ENCODE assay signal across 8 cellular contexts in the genomic region with DNA sequence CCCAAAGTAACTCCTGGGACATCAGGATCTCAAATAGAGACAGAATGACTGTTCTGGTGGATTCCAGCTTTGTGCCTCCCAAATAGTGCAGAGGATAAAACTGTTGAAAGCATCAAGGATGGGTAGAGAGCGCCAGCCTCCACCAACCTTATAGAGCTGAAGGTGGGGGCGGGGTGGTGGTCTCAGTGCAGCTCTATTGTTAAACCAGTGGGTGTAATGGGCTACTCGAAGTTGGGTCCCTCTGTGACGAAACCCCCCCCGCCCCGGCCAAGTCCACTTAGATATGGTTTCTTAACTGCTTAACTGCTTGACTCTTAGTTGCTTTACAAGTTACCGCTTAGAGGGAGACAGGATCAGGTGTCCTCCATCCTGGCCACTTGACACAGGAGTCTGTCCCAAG. TPM values are rescaled to one million over a fixed set of nuclear protein-coding genes. Genes with fewer than 3 reads are reported as not detected.
DNase-seq lines count a peak whose midpoint lies in the region; ATAC-seq and TF ChIP-seq lines count a peak whose summit lies in the region.

No MANE protein-coding gene starts in this region.

- H4K91ac ChIP-seq in mesenchymal stem cell (ENCODE audit: low read length): peak overlapping the region; percentile 2

- peaks cover 18% of the 10 kb centered on the region for H3K79me1 ChIP-seq in mesenchymal stem cell (replicated peaks; ENCODE audit: low read length, poor library complexity, severe bottlenecking)

- H2AK5ac ChIP-seq in mesenchymal stem cell (ENCODE audit: low read length, severe bottlenecking): peak overlapping the region; percentile 75

- peak overlapping the region; percentile 97 for H3K4me3 ChIP-seq in cardiac muscle cell
- peak overlapping the region; percentile 94 for H3K4me3 ChIP-seq in body of pancreas
- peak overlapping the region; percentile 97 to 99 for H3K4me3 ChIP-seq in mesenchymal stem cell (ENCODE audit: insufficient read depth in 1 of 2, low read depth in 1 of 2, low read length in 2 of 2)
- peak overlapping the region; percentile 64 to 90 for H3K4me3 ChIP-seq in vagina

- H3K4me2 ChIP-seq in mesenchymal stem cell (ENCODE audit: low read length, poor library complexity, severe bottlenecking): peak overlapping the region; percentile 98

- H2BK5ac ChIP-seq in mesenchymal stem cell (ENCODE audit: low read depth, low read length, poor library complexity, severe bottlenecking): no peak overlapping the region

- no peak overlapping the region for H2BK15ac ChIP-seq in mesenchymal stem cell (ENCODE audit: low read depth, poor library complexity, severe bottlenecking)

- H3K18ac ChIP-seq in mesenchymal stem cell (ENCODE audit: low read depth in 1 of 2, low read length in 2 of 2): peak overlapping the region; percentile 78 to 89

- TF ChIP-seq POLR2A in body of pancreas (IDR thresholded peaks at IDR 0.05): no peak
- no peak for TF ChIP-seq POLR2A in vagina (IDR thresholded peaks at IDR 0.05)

- peaks cover 30% of the 10 kb centered on the region for H3K36me3 ChIP-seq in cardiac muscle cell
- H3K36me3 ChIP-seq in body of pancreas (replicated peaks in 1 of 2; ENCODE audit: insufficient read depth in 1 of 2, low read depth in 2 of 2): peaks cover 0 to 9% of the 10 kb centered on the region in 2 donors
- H3K36me3 ChIP-seq in mesenchymal stem cell (ENCODE audit: control insufficient read depth in 1 of 2, insufficient read depth in 2 of 2, low read depth in 1 of 2, low read length in 2 of 2): peaks cover 27 to 40% of the 10 kb centered on the region in 2 experiments
- H3K36me3 ChIP-seq in vagina: peaks cover 0 to 39% of the 10 kb centered on the region in 2 donors

- DNase-seq in cardiac muscle cell (ENCODE audit: low read depth in 1 of 2, low spot score in 1 of 2) (no peak), cardiac septum (ENCODE audit: low spot score) (no peak), body of pancreas (no peak), mesenchymal stem cell (no peak), vagina (ENCODE audit: extremely low spot score in 2 of 2) (no peak), glomerular visceral epithelial cell (ENCODE audit: extremely low spot score) (no peak), NCI-H345 treated with DMSO at 0.1 percent for 48 hours (lab: John Stamatoyannopoulos, UW; ENCODE audit: unreplicated experiment) (no peak)
- no peak for DNase-seq in stimulated activated CD4-positive, alpha-beta T cell treated with anti-CD3 and anti-CD28 coated beads, Interleukin-2, amount 100 ng/mL, for 24 hours

- no peaks in the 10 kb centered on the region for H3K9me3 ChIP-seq in cardiac muscle cell (ENCODE audit: low read depth)
- no peaks in the 10 kb centered on the region for H3K9me3 ChIP-seq in body of pancreas
- no peaks in the 10 kb centered on the region for H3K9me3 ChIP-seq in mesenchymal stem cell (ENCODE audit: control insufficient read depth, low read length)
- H3K9me3 ChIP-seq in vagina: no peaks in the 10 kb centered on the region

- H2AFZ ChIP-seq in mesenchymal stem cell (ENCODE audit: low read depth, low read length): no peak overlapping the region

- H3K27me3 ChIP-seq in cardiac muscle cell (no peaks in the 10 kb centered on the region), body of pancreas (no peaks in the 10 kb centered on the region), mesenchymal stem cell (ENCODE audit: control insufficient read depth in 1 of 2, insufficient read depth in 1 of 2, low read length in 2 of 2) (no peaks in the 10 kb centered on the region), vagina (no peaks in the 10 kb centered on the region)

- no peak overlapping the region for H2BK12ac ChIP-seq in mesenchymal stem cell (ENCODE audit: low read length in 2 of 2)

- no peak for ATAC-seq in body of pancreas

- H3K9ac ChIP-seq in mesenchymal stem cell (ENCODE audit: low read length): peak overlapping the region; percentile 96

- peak overlapping the region in 1 of 2 experiments; percentile 88 for H3K14ac ChIP-seq in mesenchymal stem cell (ENCODE audit: low read length in 2 of 2)

- peak overlapping the region in 1 of 2 experiments; percentile 77 for H3K23ac ChIP-seq in mesenchymal stem cell (ENCODE audit: low read length in 2 of 2)

- H3K27ac ChIP-seq in cardiac muscle cell (peak overlapping the region; percentile 82), body of pancreas (peak overlapping the region in 2 of 4 donors; percentile 74 to 79), mesenchymal stem cell (ENCODE audit: low read length, poor library complexity, severe bottlenecking) (no peak overlapping the region), vagina (peak overlapping the region; percentile 89)

- H4K8ac ChIP-seq in mesenchymal stem cell (ENCODE audit: low read length): peak overlapping the region; percentile 100

- TF ChIP-seq CTCF in cardiac muscle cell (IDR thresholded peaks at IDR 0.05; ENCODE audit: low read depth, low read length) (no peak), body of pancreas (IDR thresholded peaks at IDR 0.05) (no peak), vagina (IDR thresholded peaks at IDR 0.05) (no peak)

- no peak overlapping the region for H2BK120ac ChIP-seq in mesenchymal stem cell (ENCODE audit: low read depth, low read length)

- peaks cover 6% of the 10 kb centered on the region for H3K4me1 ChIP-seq in cardiac muscle cell (ENCODE audit: low read depth)
- H3K4me1 ChIP-seq in body of pancreas: peaks cover 21% of the 10 kb centered on the region
- peaks cover 8% of the 10 kb centered on the region for H3K4me1 ChIP-seq in mesenchymal stem cell (ENCODE audit: control insufficient read depth, insufficient read depth, low read depth, low read length)
- peaks cover 27% of the 10 kb centered on the region for H3K4me1 ChIP-seq in vagina

- WGBS in body of pancreas, 2 donors: 10 to 17% methylated on average over 2 to 7 of the region's 7 CpGs
- 40% methylated on average over 7 of the region's 7 CpGs for WGBS in mesenchymal stem cell

- intact Hi-C loops in cardiac septum (cut with DNase I): no loop called here
- intact Hi-C loops in body of pancreas (cut with DNase I): loop anchor here (10.0 kb wide), 1 partner anchor 329 kb away; no protein-coding TSS in a partner anchor
- intact Hi-C loops in vagina (cut with DNase I): loop anchor here (10.0 kb wide), 1 partner anchor 169 kb away; no protein-coding TSS in a partner anchor

- peak overlapping the region in 1 of 2 experiments; percentile 91 for H3K4ac ChIP-seq in mesenchymal stem cell (ENCODE audit: low read depth in 1 of 2, low read length in 2 of 2)

RNA-seq across cellular contexts. Expression of a gene that starts 22.7 kb away (rescaled TPM):
- total RNA-seq in cardiac muscle cell (118 and 120 TPM in 2 replicates), cardiac septum (48.3 TPM), body of pancreas (10 to 100 TPM; 28.3 to 50.4 TPM), vagina (55.0 TPM)
- 86.4 and 94.4 TPM in 2 replicates for polyA plus RNA-seq in cardiac muscle cell
- polyA plus RNA-seq in mesenchymal stem cell (2013, experiment 1 of 2): 27.7 TPM
- polyA plus RNA-seq in mesenchymal stem cell (2013, experiment 2 of 2): 27.9 TPM

RNA-seq across cellular contexts. Expression of a gene that starts 43.9 kb away (rescaled TPM):
- total RNA-seq in cardiac muscle cell (54.3 and 109 TPM in 2 replicates), cardiac septum (31.7 TPM), body of pancreas (10 to 100 TPM; 25.9 to 34.3 TPM), vagina (39.0 TPM)
- polyA plus RNA-seq in cardiac muscle cell: 86.9 TPM in 2 replicates
- polyA plus RNA-seq in mesenchymal stem cell (2013, experiment 1 of 2): 40.9 TPM
- polyA plus RNA-seq in mesenchymal stem cell (2013, experiment 2 of 2): 39.5 TPM
